17 cellular contexts compared by ENCODE assay signal in the genomic region with DNA sequence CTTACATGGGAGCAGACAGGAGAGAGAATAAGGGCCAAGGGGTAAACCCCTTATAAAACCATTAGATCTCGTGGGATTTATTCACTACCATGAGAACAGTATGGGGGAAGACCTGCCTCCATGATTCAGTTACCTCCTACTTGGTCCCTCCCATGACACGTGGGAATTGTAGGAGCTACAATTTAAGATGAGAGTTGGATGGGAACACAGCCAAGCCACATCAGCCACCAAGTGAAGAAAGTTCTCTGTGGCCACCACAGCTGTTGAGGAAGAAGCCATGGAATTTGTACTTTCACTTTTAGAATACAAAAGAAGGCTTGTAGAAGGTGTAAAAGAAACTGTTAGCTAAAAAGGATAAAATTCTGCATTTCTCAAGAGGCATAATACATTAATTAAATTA.
"Had no signal": no experiment of that assay in that cellular context is flagged by ENCODE, and none has a peak within 500 bp of the region (broad histone marks: within the 10 kb centered on the region; RNA-seq: fewer than 3 reads in every experiment).

No MANE protein-coding gene starts in this region.

- H3K79me2 ChIP-seq: hepatocyte had no signal

- H3K9me3 ChIP-seq: esophagus squamous epithelium, ovary, right atrium auricular region, sigmoid colon had no signal

- H3K27me3 ChIP-seq: esophagus squamous epithelium, hepatocyte, neural progenitor cell, ovary, right atrium auricular region, sigmoid colon had no signal

- H3K4me2 ChIP-seq: hepatocyte, neural progenitor cell had no signal

- ATAC-seq: left colon; natural killer cell treated with Interleukin-12 subunit alpha and Interleukin-12 subunit beta and Interleukin-15 and Interleukin-18, amount 100 ng/mL, for 72 hours had no signal

- FAIRE-seq: colon, small intestine had no signal

- H3K4me3 Mint-ChIP-seq: natural killer cell treated with Interleukin-12 subunit alpha and Interleukin-12 subunit beta and Interleukin-15 and Interleukin-18, amount 100 ng/mL, for 72 hours; neural progenitor cell had no signal

- H3K36me3 Mint-ChIP-seq: natural killer cell treated with Interleukin-12 subunit alpha and Interleukin-12 subunit beta and Interleukin-15 and Interleukin-18, amount 100 ng/mL, for 72 hours; neural progenitor cell had no signal

- H3K4me1 Mint-ChIP-seq: neural progenitor cell had no signal

- H3K27ac ChIP-seq: esophagus squamous epithelium, hepatocyte, neural progenitor cell, ovary, right atrium auricular region, sigmoid colon had no signal

- H3K4me1 ChIP-seq: esophagus squamous epithelium, neural progenitor cell, right atrium auricular region, sigmoid colon had no signal

- H3K27ac Mint-ChIP-seq: natural killer cell treated with Interleukin-12 subunit alpha and Interleukin-12 subunit beta and Interleukin-15 and Interleukin-18, amount 100 ng/mL, for 72 hours; neural progenitor cell had no signal

- DNase-seq: dermis blood vessel endothelial cell; esophagus squamous epithelium; foreskin fibroblast; head of caudate nucleus; left colon; nucleus accumbens; ovary; sigmoid colon; small intestine; stimulated activated CD4-positive, alpha-beta T cell treated with anti-CD3 and anti-CD28 coated beads, Interleukin-12 subunit alpha, Interleukin-12 subunit beta, amount 100 ng/mL, for 4 hours; stimulated activated naive CD4-positive, alpha-beta T cell treated with Interleukin-2 at 50 U/mL for 16 hours; trophoblast cell had no signal

- H3K4me3 ChIP-seq: esophagus squamous epithelium, hepatocyte, neural progenitor cell, ovary, right atrium auricular region, sigmoid colon had no signal

- H2AFZ ChIP-seq: hepatocyte, neural progenitor cell had no signal

- H3K36me3 ChIP-seq: esophagus squamous epithelium, neural progenitor cell, ovary, right atrium auricular region, sigmoid colon had no signal

- H3K9ac ChIP-seq: neural progenitor cell had no signal
